ENCODE assay signal across 19 cellular contexts in genomic region chr18:79871026-79871390, GRCh38.
"Had no signal": no experiment of that assay in that cellular context is flagged by ENCODE, and none has a peak within 500 bp of the region (broad histone marks: within the 10 kb centered on the region; RNA-seq: fewer than 3 reads in every experiment).

No MANE protein-coding gene starts in this region.

- H3K27me3 ChIP-seq: cardiac muscle cell, colonic mucosa, hepatocyte, thyroid gland, vagina had no signal

- H3K27me3 Mint-ChIP-seq: activated B cell treated with CpG ODN at 0.5 μM for 24 hours; activated CD4-positive, alpha-beta T cell treated with anti-CD3 and anti-CD28 coated beads, Interleukin-2, amount 10 ng/mL, durations not matched to agents 24 days and 14 days had no signal

- DNase-seq: activated B cell treated with CpG ODN at 0.5 μM for 24 hours; activated CD4-positive, alpha-beta T cell treated with anti-CD3 and anti-CD28 coated beads, Interleukin-2, amount 10 ng/mL, durations not matched to agents 24 days and 14 days; activated effector memory CD4-positive, alpha-beta T cell treated with Interleukin-2 at 50 U/mL for 16 hours; activated naive CD4-positive, alpha-beta T cell treated with anti-CD3 and anti-CD28 coated beads, Interleukin-2, amount 50 U/mL, for 16 hours; colonic mucosa; effector CD4-positive, alpha-beta T cell; esophagus squamous epithelium; kidney; mesendoderm; sigmoid colon; stimulated activated CD4-positive, alpha-beta T cell treated with anti-CD3 and anti-CD28 coated beads, Interleukin-1b, Interleukin-23, amount 100 ng/mL, for 48 hours; stomach; thyroid gland had no signal

- H3K4me2 ChIP-seq: hepatocyte had no signal

- H3K4me3 ChIP-seq: cardiac muscle cell, colonic mucosa, esophagus squamous epithelium, hepatocyte, sigmoid colon, stomach, thyroid gland, vagina had no signal

- H3K4me3 Mint-ChIP-seq: activated B cell treated with CpG ODN at 0.5 μM for 24 hours; activated CD4-positive, alpha-beta T cell treated with anti-CD3 and anti-CD28 coated beads, Interleukin-2, amount 10 ng/mL, durations not matched to agents 24 days and 14 days; activated T-cell treated with anti-CD3 and anti-CD28 coated beads, Interleukin-2, amount 50 U/mL, for 24 hours; nephron; T-helper 1 cell treated with Interleukin-12 subunit alpha and Interleukin-12 subunit beta and Interleukin-4 antibody, amounts not matched to agents 30 μg/mL and 1 μg/mL, for 36 hours had no signal

- H3K9me3 Mint-ChIP-seq: activated B cell treated with CpG ODN at 0.5 μM for 24 hours; activated CD4-positive, alpha-beta T cell treated with anti-CD3 and anti-CD28 coated beads, Interleukin-2, amount 10 ng/mL, durations not matched to agents 24 days and 14 days; activated T-cell treated with anti-CD3 and anti-CD28 coated beads, Interleukin-2, amount 50 U/mL, for 24 hours; nephron; T-helper 1 cell treated with Interleukin-12 subunit alpha and Interleukin-12 subunit beta and Interleukin-4 antibody, amounts not matched to agents 30 μg/mL and 1 μg/mL, for 36 hours had no signal

- H3K36me3 ChIP-seq: cardiac muscle cell, colonic mucosa, esophagus squamous epithelium, sigmoid colon, stomach, thyroid gland, vagina had no signal

- H3K27ac Mint-ChIP-seq: activated B cell treated with CpG ODN at 0.5 μM for 24 hours; activated CD4-positive, alpha-beta T cell treated with anti-CD3 and anti-CD28 coated beads, Interleukin-2, amount 10 ng/mL, durations not matched to agents 24 days and 14 days; activated T-cell treated with anti-CD3 and anti-CD28 coated beads, Interleukin-2, amount 50 U/mL, for 24 hours; nephron; T-helper 1 cell treated with Interleukin-12 subunit alpha and Interleukin-12 subunit beta and Interleukin-4 antibody, amounts not matched to agents 30 μg/mL and 1 μg/mL, for 36 hours had no signal

- H3K4me1 Mint-ChIP-seq: activated B cell treated with CpG ODN at 0.5 μM for 24 hours; activated CD4-positive, alpha-beta T cell treated with anti-CD3 and anti-CD28 coated beads, Interleukin-2, amount 10 ng/mL, durations not matched to agents 24 days and 14 days had no signal

- H2AFZ ChIP-seq: hepatocyte had no signal

- H3K9me3 ChIP-seq: colonic mucosa, esophagus squamous epithelium, sigmoid colon, thyroid gland, vagina had no signal

- H3K4me1 ChIP-seq: colonic mucosa, sigmoid colon, stomach, thyroid gland, vagina had no signal

- H3K27ac ChIP-seq: cardiac muscle cell, colonic mucosa, esophagus squamous epithelium, hepatocyte, sigmoid colon, stomach, thyroid gland, vagina had no signal
